8 cellular contexts compared by ENCODE assay signal in the genomic region with DNA sequence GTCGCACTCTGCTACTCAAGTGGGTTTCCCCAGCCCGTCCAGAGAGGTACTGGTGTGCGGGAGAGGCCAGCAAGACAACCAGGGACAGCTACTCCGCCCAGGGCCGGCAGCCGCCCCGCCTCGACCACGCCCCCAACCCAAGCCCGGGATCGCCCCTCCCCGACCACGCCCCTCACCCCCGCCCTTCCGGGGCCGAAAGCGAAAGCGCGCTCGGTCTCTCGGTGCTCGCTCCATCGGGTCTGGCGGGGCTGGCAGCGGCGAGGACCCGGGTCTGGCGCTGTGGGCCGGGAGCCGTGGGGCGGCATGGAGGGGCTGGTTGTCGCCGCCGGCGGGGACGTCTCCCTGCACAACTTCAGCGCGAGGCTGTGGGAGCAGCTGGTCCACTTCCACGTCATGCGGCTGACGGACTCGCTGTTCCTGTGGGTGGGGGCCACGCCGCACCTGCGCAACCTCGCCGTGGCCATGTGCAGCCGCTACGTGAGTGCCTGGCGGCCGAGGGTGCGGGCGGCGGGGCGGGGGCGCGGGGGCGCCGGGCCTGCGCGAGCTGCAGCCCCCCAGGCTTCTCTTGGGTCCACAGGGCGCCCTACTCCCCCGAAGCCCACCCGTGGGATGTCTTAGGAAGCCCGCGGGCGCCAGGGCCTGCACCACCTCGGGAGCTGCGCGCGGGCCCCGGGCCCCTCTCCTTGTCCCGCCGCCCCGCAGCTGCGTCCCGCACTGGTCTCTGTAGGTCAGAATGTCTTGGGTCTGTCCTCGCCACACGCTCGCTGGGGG. TPM values are rescaled to one million over a fixed set of nuclear protein-coding genes. Genes with fewer than 3 reads are reported as not detected.
DNase-seq lines count a peak whose midpoint lies in the region; ATAC-seq and TF ChIP-seq lines count a peak whose summit lies in the region.

A gene with protein sequence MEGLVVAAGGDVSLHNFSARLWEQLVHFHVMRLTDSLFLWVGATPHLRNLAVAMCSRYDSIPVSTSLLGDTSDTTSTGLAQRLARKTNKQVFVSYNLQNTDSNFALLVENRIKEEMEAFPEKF (plus strand): TSS at position 228 of the 771 bp plus-strand sequence. CDS start 76 bp downstream, at position 304.

- intact Hi-C loops in head of caudate nucleus (cut with DNase I) (loop anchor here (10.0 kb wide), 1 partner anchor 264 kb away; the partner anchor contains the start of gene NQO2), ovary (cut with DNase I) (loop anchor here in 1 of 4 donors (10.0 kb wide), 3 partner anchors 94 to 876 kb away; partner anchors contain the start of gene ECI2)

- DNase-seq in GM12864 (ENCODE audit: low read depth) (no peak), NCI-H128 (lab: John Stamatoyannopoulos, UW; ENCODE audit: unreplicated experiment) (peak; percentile 67), head of caudate nucleus (peak; percentile 79 to 97 (median 96)), ovary (peak; percentile 94 to 98 (median 97)), thoracic aorta (ENCODE audit: low spot score) (peak; percentile 68)
- peak; percentile 94 for DNase-seq in activated naive CD8-positive, alpha-beta T cell treated with anti-CD3 and anti-CD28 coated beads for 36 hours

- ATAC-seq in HG02642 (IDR thresholded peaks at IDR 0.05; ENCODE audit: poor library complexity, unreplicated experiment) (peak; percentile 75), thoracic aorta (ENCODE audit: insufficient number of reproducible peaks, low FRiP score, low read depth) (peak; percentile 79)

- H3K9me3 ChIP-seq in SU-DHL-6 (ENCODE audit: insufficient read depth, low read length) (no peaks in the 10 kb centered on the region), ovary (no peaks in the 10 kb centered on the region), thoracic aorta (no peaks in the 10 kb centered on the region)

- TF ChIP-seq EP300 in ovary (IDR thresholded peaks at IDR 0.05): no peak

- H3K9me3 Mint-ChIP-seq in activated naive CD8-positive, alpha-beta T cell treated with anti-CD3 and anti-CD28 coated beads for 36 hours: peaks cover 4% of the 10 kb centered on the region

- H3K36me3 ChIP-seq in SU-DHL-6 (ENCODE audit: low read length) (no peaks in the 10 kb centered on the region), ovary (no peaks in the 10 kb centered on the region), thoracic aorta (peaks cover 3% of the 10 kb centered on the region)

- peak within 1 kb of the TSS; percentile 68 for H2AFZ ChIP-seq in SU-DHL-6 (ENCODE audit: low read depth, low read length, severe bottlenecking)

- H3K9me2 ChIP-seq in SU-DHL-6 (replicated peaks; ENCODE audit: insufficient read depth, low read length): no peaks in the 10 kb centered on the region

- TF ChIP-seq CTCF in GM12864 (IDR thresholded peaks at IDR 0.05; ENCODE audit: low read depth, low read length, missing control alignments) (no peak), SU-DHL-6 (IDR thresholded peaks at IDR 0.05; ENCODE audit: insufficient read depth, low read length, poor library complexity, severe bottlenecking) (no peak), ovary (IDR thresholded peaks at IDR 0.05) (no peak), thoracic aorta (IDR thresholded peaks at IDR 0.05) (no peak)

- H3K27ac Mint-ChIP-seq in activated naive CD8-positive, alpha-beta T cell treated with anti-CD3 and anti-CD28 coated beads for 36 hours: peak within 1 kb of the TSS; percentile 96

- no peaks in the 10 kb centered on the region for H3K27me3 ChIP-seq in SU-DHL-6 (ENCODE audit: low read length)
- no peaks in the 10 kb centered on the region for H3K27me3 ChIP-seq in ovary
- no peaks in the 10 kb centered on the region for H3K27me3 ChIP-seq in thoracic aorta (replicated peaks; ENCODE audit: insufficient read depth)

- peaks cover 33% of the 10 kb centered on the region for H3K4me1 Mint-ChIP-seq in activated naive CD8-positive, alpha-beta T cell treated with anti-CD3 and anti-CD28 coated beads for 36 hours

- no peaks in the 10 kb centered on the region for H3K27me3 Mint-ChIP-seq in activated naive CD8-positive, alpha-beta T cell treated with anti-CD3 and anti-CD28 coated beads for 36 hours

- peak within 1 kb of the TSS; percentile 28 for H3K27ac ChIP-seq in SU-DHL-6 (ENCODE audit: low read depth, low read length)
- peak within 1 kb of the TSS; percentile 16 to 23 for H3K27ac ChIP-seq in ovary
- H3K27ac ChIP-seq in thoracic aorta: peak within 1 kb of the TSS; percentile 29 to 30

- WGBS in ovary, 3 donors: 0 to 1% (median 1%) methylated on average over 62 to 80 of the region's 80 CpGs

- H3K9ac ChIP-seq in SU-DHL-6 (ENCODE audit: low read length): peak within 1 kb of the TSS; percentile 82

- peak; percentile 32 for TF ChIP-seq POLR2A in ovary (IDR thresholded peaks at IDR 0.05)

- H3K4me3 ChIP-seq in GM12864 (ENCODE audit: low read depth, low read length) (peak within 1 kb of the TSS; percentile 63), SU-DHL-6 (ENCODE audit: insufficient read depth, low read length, poor library complexity, severe bottlenecking) (peak within 1 kb of the TSS; percentile 81), ovary (peak within 1 kb of the TSS; percentile 58), thoracic aorta (peak within 1 kb of the TSS; percentile 93)

- peak within 1 kb of the TSS; percentile 95 for H3K4me3 Mint-ChIP-seq in activated naive CD8-positive, alpha-beta T cell treated with anti-CD3 and anti-CD28 coated beads for 36 hours

- peaks cover 51% of the 10 kb centered on the region for H3K79me2 ChIP-seq in SU-DHL-6 (ENCODE audit: insufficient read depth, low read length)

- H3F3A ChIP-seq in SU-DHL-6 (ENCODE audit: insufficient read depth): no peaks in the 10 kb centered on the region

- H4K20me1 ChIP-seq in SU-DHL-6 (ENCODE audit: low read depth, low read length): peaks cover 4% of the 10 kb centered on the region; the same call in 1 of the 2 replicates

- H3K4me2 ChIP-seq in SU-DHL-6 (ENCODE audit: low read depth, low read length, poor library complexity, severe bottlenecking): peak within 1 kb of the TSS; percentile 57

- peaks cover 25% of the 10 kb centered on the region for H3K36me3 Mint-ChIP-seq in activated naive CD8-positive, alpha-beta T cell treated with anti-CD3 and anti-CD28 coated beads for 36 hours

- H3K4me1 ChIP-seq in ovary (ENCODE audit: insufficient read depth): peaks cover 14% of the 10 kb centered on the region
- H3K4me1 ChIP-seq in thoracic aorta (ENCODE audit: control insufficient read depth in 1 of 2, low read depth in 2 of 2): peaks cover 7 to 28% of the 10 kb centered on the region in 2 donors

RNA-seq across cellular contexts. Expression of the gene that starts here (rescaled TPM):
- total RNA-seq in activated naive CD8-positive, alpha-beta T cell treated with anti-CD3 and anti-CD28 coated beads for 36 hours: 10 to 100 TPM; 36.4 to 38.1 TPM
- 10 to 100 TPM; 13.9 to 24.3 (median 22.7) TPM for total RNA-seq in ovary
- 10 to 100 TPM in 1 of 2 donors, 1 to 10 TPM in 1; 8.5 to 34.8 TPM for polyA plus RNA-seq in ovary
- total RNA-seq in thoracic aorta: 10 to 100 TPM; 19.4 to 29.0 TPM
